Comparison of ENCODE assay signal across 13 cellular contexts in the genomic region with DNA sequence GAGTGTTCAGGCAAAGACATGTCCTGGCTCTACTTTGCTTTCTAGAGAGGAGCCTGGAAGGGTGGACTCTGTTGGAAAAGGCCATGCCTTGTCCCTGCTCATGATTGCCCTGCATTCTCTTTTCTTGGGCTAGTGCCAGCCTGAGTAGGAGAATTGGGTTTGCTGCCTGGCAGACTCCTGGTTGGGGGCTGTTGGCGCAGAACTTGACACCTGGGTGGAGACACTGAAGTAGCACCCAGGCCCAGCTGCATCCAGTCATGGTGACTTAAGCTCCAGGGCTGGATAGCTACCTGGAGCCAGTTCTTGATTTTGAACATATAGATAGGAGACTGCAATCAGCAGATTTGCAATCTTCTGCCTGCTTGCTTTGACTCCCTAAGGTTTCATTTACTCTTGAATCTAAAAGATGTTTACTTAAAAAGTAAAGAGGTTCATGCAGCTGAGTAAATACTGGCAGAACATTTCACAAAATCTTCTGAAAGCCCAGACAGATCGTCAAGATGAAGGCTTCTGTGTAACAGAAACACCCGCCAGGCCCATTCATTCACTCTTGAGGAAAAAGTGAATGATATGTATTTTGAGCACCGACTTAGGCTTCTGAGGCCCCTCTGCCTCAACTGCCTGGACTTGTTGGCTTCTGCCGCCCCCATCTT. TPM values are rescaled to one million over a fixed set of nuclear protein-coding genes. Genes with fewer than 3 reads are reported as not detected.
A peak's percentile ranks its signal among the peaks of the same experiment; 100 is the strongest.
DNase-seq lines count a peak whose midpoint lies in the region; ATAC-seq and TF ChIP-seq lines count a peak whose summit lies in the region.
"Had no signal": no experiment of that assay in that cellular context is flagged by ENCODE, and none has a peak within 500 bp of the region (broad histone marks: within the 10 kb centered on the region; RNA-seq: fewer than 3 reads in every experiment).

No MANE protein-coding gene starts in this region.

- H3K4me1 ChIP-seq in right atrium auricular region (peaks cover 0 to 8% of the 10 kb centered on the region in 2 donors), upper lobe of right lung (no peaks in the 10 kb centered on the region), mammary epithelial cell (ENCODE audit: insufficient read depth, low read length) (no peaks in the 10 kb centered on the region), Karpas-422 (ENCODE audit: low read length) (no peaks in the 10 kb centered on the region)
- H3K4me1 ChIP-seq: tibial artery had no signal

- H3K79me2 ChIP-seq in mammary epithelial cell (ENCODE audit: insufficient read depth, low read length) (no peaks in the 10 kb centered on the region), Karpas-422 (ENCODE audit: low read length) (no peaks in the 10 kb centered on the region)

- H3K4me2 ChIP-seq in mammary epithelial cell (ENCODE audit: insufficient read depth, low read depth, low read length) (no peak overlapping the region), Karpas-422 (ENCODE audit: low read depth, low read length, poor library complexity, severe bottlenecking) (no peak overlapping the region)

- in situ Hi-C loops in mammary epithelial cell (cut with MboI; ENCODE audit: low sequenced_read_pairs in 2 of 2) = no loop called here

- H3K27ac ChIP-seq in right atrium auricular region (no peak overlapping the region), upper lobe of right lung (no peak overlapping the region), mammary epithelial cell (ENCODE audit: insufficient read depth, low read depth, low read length) (no peak overlapping the region), Karpas-422 (ENCODE audit: low read length) (no peak overlapping the region)
- H3K27ac ChIP-seq: tibial artery had no signal

- H3K4me3 ChIP-seq in right atrium auricular region (no peak overlapping the region), upper lobe of right lung (no peak overlapping the region), mammary epithelial cell (replicated peaks in 1 of 3; ENCODE audit: insufficient read depth in 1 of 3, low read depth in 2 of 3, low read length in 3 of 3) (no peak overlapping the region), Karpas-422 (ENCODE audit: low read length) (no peak overlapping the region)
- H3K4me3 ChIP-seq: tibial artery had no signal

- H3K27me3 ChIP-seq in right atrium auricular region = no peaks in the 10 kb centered on the region
- no peaks in the 10 kb centered on the region for H3K27me3 ChIP-seq in upper lobe of right lung
- no peaks in the 10 kb centered on the region for H3K27me3 ChIP-seq in mammary epithelial cell (ENCODE audit: insufficient read depth, low read length)
- no peaks in the 10 kb centered on the region for H3K27me3 ChIP-seq in Karpas-422 (ENCODE audit: low read length)
- H3K27me3 ChIP-seq: tibial artery had no signal

- CTCF ChIA-PET in mammary epithelial cell (lab: Charles Lee; ENCODE audit: low non-redundant PET) = no interaction called here

- no peaks in the 10 kb centered on the region for H3K9me2 ChIP-seq in Karpas-422 (replicated peaks; ENCODE audit: insufficient read depth, low read length)

- no peak for DNase-seq in Right ventricle myocardium superior
- DNase-seq in right atrium auricular region (ENCODE audit: low spot score) = no peak
- peak; percentile 69 for DNase-seq in NCI-H2196 treated with DMSO at 0.1 percent for 48 hours (lab: John Stamatoyannopoulos, UW; ENCODE audit: unreplicated experiment)
- DNase-seq in brain pericyte (ENCODE audit: low read depth, low spot score) = peak; percentile 63
- no peak for DNase-seq in upper lobe of right lung
- no peak for DNase-seq in dermis blood vessel endothelial cell
- DNase-seq in mammary epithelial cell = no peak
- no peak for DNase-seq in Karpas-422
- DNase-seq: activated CD4-positive, alpha-beta T cell treated with anti-CD3 and anti-CD28 coated beads, Interleukin-2, amount 50 U/mL, for 48 hours; DND-41; midbrain; PC-3; tibial artery had no signal

- TF ChIP-seq CTCF in right atrium auricular region (IDR thresholded peaks at IDR 0.05) = no peak
- TF ChIP-seq CTCF in upper lobe of right lung (IDR thresholded peaks at IDR 0.05) = no peak
- TF ChIP-seq CTCF in mammary epithelial cell (conservative IDR thresholded peaks at IDR 0.05 in 1 of 2, IDR thresholded peaks at IDR 0.05 in 1 of 2; ENCODE audit: extremely low read depth in 1 of 2, insufficient read depth in 1 of 2, low read depth in 1 of 2, low read length in 2 of 2) = no peak

- H3K9ac ChIP-seq in mammary epithelial cell (ENCODE audit: insufficient read depth, low read length) (no peak overlapping the region), Karpas-422 (ENCODE audit: low read length) (no peak overlapping the region)

- H3K9me3 ChIP-seq in right atrium auricular region = no peaks in the 10 kb centered on the region
- no peaks in the 10 kb centered on the region for H3K9me3 ChIP-seq in upper lobe of right lung
- H3K9me3 ChIP-seq in mammary epithelial cell (replicated peaks; ENCODE audit: insufficient read depth, low read length) = no peaks in the 10 kb centered on the region
- H3K9me3 ChIP-seq in Karpas-422 (ENCODE audit: low read length) = no peaks in the 10 kb centered on the region
- H3K9me3 ChIP-seq: tibial artery had no signal

- ATAC-seq in Right ventricle myocardium superior (ENCODE audit: poor library complexity) = peak; percentile 40
- ATAC-seq in upper lobe of right lung = peak; percentile 71
- ATAC-seq: PC-3 had no signal

- WGBS in mammary epithelial cell (ENCODE audit: low coverage, missing lambda C conversion rate) = 82% methylated on average over 4 of the region's 5 CpGs

- BruUV-seq in mammary epithelial cell (replicated peaks; lab: Mats Ljungman, UMichigan) = no TSS peak

- intact Hi-C loops in Right ventricle myocardium superior (cut with DNase I) (no loop called here), upper lobe of right lung (cut with DNase I) (no loop called here), mammary epithelial cell (cut with micrococcal nuclease) (no loop called here)

- H3K36me3 ChIP-seq in right atrium auricular region (no peaks in the 10 kb centered on the region), upper lobe of right lung (no peaks in the 10 kb centered on the region), mammary epithelial cell (ENCODE audit: insufficient read depth, low read length) (no peaks in the 10 kb centered on the region), Karpas-422 (ENCODE audit: insufficient read depth, low read length) (no peaks in the 10 kb centered on the region)
- H3K36me3 ChIP-seq: tibial artery had no signal

- H4K20me1 ChIP-seq in mammary epithelial cell (ENCODE audit: insufficient read depth, low read length) = no peaks in the 10 kb centered on the region
- no peaks in the 10 kb centered on the region for H4K20me1 ChIP-seq in Karpas-422 (ENCODE audit: insufficient read depth, low read depth, low read length)

- dilution Hi-C loops in mammary epithelial cell (cut with HindIII; ENCODE audit: low sequenced_read_pairs) = no loop called here

- H2AFZ ChIP-seq in mammary epithelial cell (ENCODE audit: low read depth, low read length) (no peak overlapping the region), Karpas-422 (ENCODE audit: low read length) (no peak overlapping the region)

RNA-seq across cellular contexts. Expression of a gene that starts 38.0 kb away (rescaled TPM):
- total RNA-seq in Right ventricle myocardium superior (102 TPM), right atrium auricular region (100 to 1,000 TPM; 139 to 204 TPM), upper lobe of right lung (191 TPM), dermis blood vessel endothelial cell (179 and 304 TPM in 2 replicates), mammary epithelial cell (100 to 1,000 TPM; 326 to 442 TPM)
- 411 TPM for polyA plus RNA-seq in mammary epithelial cell
- polyA minus RNA-seq in mammary epithelial cell = 469 TPM
- total RNA-seq in Karpas-422 (2014; rRNA removed; shearing (Covaris generic); ENCODE audit: low replicate concordance) = 112 and 189 TPM in 2 replicates

Comparison
In these comparisons a context has a peak if more than half of its experiments do, and no peak if none do; other contexts are left out.
1. DNase-seq: peak in NCI-H2196 treated with DMSO at 0.1 percent for 48 hours (single experiment) and brain pericyte (single experiment); none in Right ventricle myocardium superior (single experiment), right atrium auricular region (single experiment), upper lobe of right lung (single experiment), dermis blood vessel endothelial cell (single experiment), mammary epithelial cell (single experiment) and Karpas-422 (single experiment).